Comparison of ENCODE assay signal across 8 cellular contexts in the genomic region with DNA sequence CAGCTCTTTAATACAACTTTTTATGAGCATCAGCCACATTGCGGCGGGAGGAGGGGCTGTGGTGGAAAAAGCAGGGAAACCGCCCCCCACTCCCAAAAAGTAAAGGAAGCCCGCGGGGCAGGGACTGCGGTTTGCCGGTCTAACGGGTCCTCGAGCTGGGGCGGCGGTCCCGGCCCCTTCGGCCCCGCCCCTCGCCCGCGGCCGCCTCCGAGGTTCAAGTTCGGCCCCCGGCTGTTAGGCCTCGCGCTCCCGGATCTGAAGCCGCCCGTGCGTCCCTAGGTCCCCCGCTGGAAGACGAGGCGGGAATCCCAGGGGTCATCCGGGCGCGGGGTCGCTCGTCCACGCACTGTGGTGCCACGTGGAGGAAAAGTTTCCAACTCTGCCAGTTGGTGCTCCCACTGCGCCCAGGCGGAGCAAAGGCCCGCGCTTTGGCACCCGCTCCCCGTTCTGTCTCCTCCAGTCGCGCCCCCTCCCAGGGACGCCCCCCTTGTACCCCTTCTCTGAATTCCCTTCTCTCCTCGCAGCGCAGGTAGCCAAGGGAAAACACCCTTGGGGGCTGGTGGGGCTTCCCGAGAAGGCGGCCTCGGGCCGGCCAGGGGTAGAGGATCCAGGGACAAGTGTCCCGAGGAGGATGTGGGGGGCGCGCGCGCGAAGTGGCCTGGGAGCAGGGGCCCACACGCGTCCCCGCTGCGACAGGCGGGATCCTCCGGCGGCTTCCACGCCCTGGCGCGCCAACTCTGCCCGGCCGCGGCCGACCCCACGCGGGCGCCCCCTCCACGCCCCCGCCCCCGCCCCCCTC. TPM values are rescaled to one million over a fixed set of nuclear protein-coding genes. Genes with fewer than 3 reads are reported as not detected.
DNase-seq lines count a peak whose midpoint lies in the region; ATAC-seq and TF ChIP-seq lines count a peak whose summit lies in the region.

No MANE protein-coding gene starts in this region.

- peak overlapping the region; percentile 87 for H3K27ac ChIP-seq in VCaP
- H3K27ac ChIP-seq in gastroesophageal sphincter, result peak overlapping the region; percentile 67 to 94 (median 88)

- peaks cover 28% of the 10 kb centered on the region for H3K27me3 Mint-ChIP-seq in osteocyte (ENCODE audit: unreplicated experiment)

- H3K4me1 ChIP-seq in gastroesophageal sphincter, result peaks cover 0 to 43% (median 5%) of the 10 kb centered on the region in 3 donors

- WGBS in gastroesophageal sphincter (ENCODE audit: low coverage in 1 of 2), 2 donors, result 0% methylated on average over 2 to 9 of the region's 78 CpGs

- TF ChIP-seq POLR2A in gastroesophageal sphincter (IDR thresholded peaks at IDR 0.05), result no peak

- peak overlapping the region; percentile 47 to 94 for H3K4me3 ChIP-seq in gastroesophageal sphincter

- peak overlapping the region; percentile 73 for H3K4me3 Mint-ChIP-seq in osteocyte (ENCODE audit: unreplicated experiment)

- peaks cover 10% of the 10 kb centered on the region for H3K4me1 Mint-ChIP-seq in osteocyte (ENCODE audit: unreplicated experiment)

- H3K27me3 ChIP-seq in gastroesophageal sphincter, result no peaks in the 10 kb centered on the region

- H3K27ac Mint-ChIP-seq in osteocyte (ENCODE audit: unreplicated experiment), result peak overlapping the region; percentile 60

- peak; percentile 10 for ATAC-seq in HG02970 (IDR thresholded peaks at IDR 0.05; ENCODE audit: low FRiP score, unreplicated experiment)
- peak; percentile 38 for ATAC-seq in gastroesophageal sphincter

- H3K36me3 Mint-ChIP-seq in osteocyte (ENCODE audit: unreplicated experiment), result no peaks in the 10 kb centered on the region

- DNase-seq in activated CD8-positive, alpha-beta memory T cell treated with anti-CD3 and anti-CD28 coated beads for 24 hours, result peak; percentile 62
- no peak for DNase-seq in activated CD8-positive, alpha-beta memory T cell treated with anti-CD3 and anti-CD28 coated beads, Interleukin-2, amount 50 U/mL, for 4 hours
- DNase-seq in osteocyte (ENCODE audit: extremely low spot score, unreplicated experiment) (no peak), NCI-H1436 treated with DMSO at 0.1 percent for 48 hours (lab: John Stamatoyannopoulos, UW) (no peak), occipital lobe (lab: John Stamatoyannopoulos, UW) (no peak)

- no peak for TF ChIP-seq EP300 in gastroesophageal sphincter (IDR thresholded peaks at IDR 0.05)

- TF ChIP-seq CTCF in VCaP (conservative IDR thresholded peaks at IDR 0.05), result no peak
- TF ChIP-seq CTCF in gastroesophageal sphincter (IDR thresholded peaks at IDR 0.05), result no peak
- TF ChIP-seq CTCF in osteocyte (IDR thresholded peaks at IDR 0.05), result no peak

- no peaks in the 10 kb centered on the region for H3K9me3 Mint-ChIP-seq in osteocyte (ENCODE audit: unreplicated experiment)

- no peaks in the 10 kb centered on the region for H3K9me3 ChIP-seq in gastroesophageal sphincter

- no peaks in the 10 kb centered on the region for H3K36me3 ChIP-seq in gastroesophageal sphincter

RNA-seq across cellular contexts. Expression of gene AUTS2, which starts 0.8 kb away (rescaled TPM):
- total RNA-seq in gastroesophageal sphincter (10 to 100 TPM; 12.2 to 48.7 (median 44.1) TPM), osteocyte (65.3 and 80.6 TPM in 2 replicates), occipital lobe (95.3 TPM)
